ENCODE assay signal across 1 cellular context in the genomic region with DNA sequence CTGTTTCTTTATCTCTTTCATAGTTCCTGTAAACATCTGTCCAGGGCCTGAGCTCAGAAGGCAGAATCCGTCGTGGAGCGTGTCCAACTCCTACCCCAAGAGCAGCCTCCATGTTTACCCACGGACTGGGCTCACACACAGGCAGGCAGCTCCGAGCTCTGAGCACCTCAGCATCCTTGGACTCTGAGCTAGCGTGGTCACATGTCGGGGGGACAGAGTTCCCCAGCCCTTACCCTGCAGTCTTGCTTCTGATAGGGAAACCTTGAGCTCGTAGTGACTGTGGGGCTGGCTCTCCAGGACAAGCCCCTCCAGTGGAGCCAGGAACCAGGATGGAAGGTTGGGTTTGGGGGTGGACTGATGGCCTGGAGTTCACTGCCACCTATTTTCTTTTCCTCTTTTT.
TF ChIP-seq lines count a peak whose summit lies in the region.

No MANE protein-coding gene starts in this region.

TF ChIP-seq in HepG2, 621 proteins besides CTCF, POLR2A, EP300 and RAD21 (continued from another document):
- no peak for TF ChIP-seq ZNF281 (CRISPR knock-in tag; IDR thresholded peaks at IDR 0.05; ENCODE audit: borderline replicate concordance)
- peak; percentile 96 for TF ChIP-seq HNF4A (CRISPR knock-in tag; IDR thresholded peaks at IDR 0.05)
- 0 out of 2 replicates have a peak, but pooled peaks have one; percentile 26 for TF ChIP-seq ELF1 (CRISPR knock-in tag; IDR thresholded peaks at IDR 0.05)
- TF ChIP-seq ZSCAN21 (CRISPR knock-in tag; IDR thresholded peaks at IDR 0.05; ENCODE audit: borderline replicate concordance) = no peak
- TF ChIP-seq TSC22D2 (CRISPR knock-in tag; IDR thresholded peaks at IDR 0.05; ENCODE audit: borderline replicate concordance) = no peak
- no peak for TF ChIP-seq KDM2A (CRISPR knock-in tag; IDR thresholded peaks at IDR 0.05; ENCODE audit: borderline replicate concordance, low read depth)
- TF ChIP-seq SIX4 (CRISPR knock-in tag; IDR thresholded peaks at IDR 0.05) = no peak
- no peak for TF ChIP-seq YEATS4 (CRISPR knock-in tag; IDR thresholded peaks at IDR 0.05; ENCODE audit: borderline replicate concordance)
- TF ChIP-seq EZH2 (conservative IDR thresholded peaks at IDR 0.05; ENCODE audit: low read depth, low read length) = no peak
- TF ChIP-seq, protein P1, sequence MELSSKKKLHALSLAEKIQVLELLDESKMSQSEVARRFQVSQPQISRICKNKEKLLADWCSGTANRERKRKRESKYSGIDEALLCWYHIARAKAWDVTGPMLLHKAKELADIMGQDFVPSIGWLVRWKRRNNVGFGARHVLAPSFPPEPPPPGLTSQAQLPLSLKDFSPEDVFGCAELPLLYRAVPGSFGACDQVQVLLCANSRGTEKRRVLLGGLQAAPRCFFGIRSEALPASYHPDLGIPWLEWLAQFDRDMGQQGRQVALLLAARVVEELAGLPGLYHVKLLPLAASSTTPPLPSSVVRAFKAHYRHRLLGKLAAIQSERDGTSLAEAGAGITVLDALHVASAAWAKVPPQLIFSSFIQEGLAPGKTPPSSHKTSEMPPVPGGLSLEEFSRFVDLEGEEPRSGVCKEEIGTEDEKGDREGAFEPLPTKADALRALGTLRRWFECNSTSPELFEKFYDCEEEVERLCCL (CRISPR knock-in tag; IDR thresholded peaks at IDR 0.05; ENCODE audit: borderline replicate concordance) = peak; percentile 62; the same call in 1 of the 2 replicates
- TF ChIP-seq TP53 (CRISPR knock-in tag; conservative IDR thresholded peaks at IDR 0.05) = no peak
- TF ChIP-seq, protein P2, sequence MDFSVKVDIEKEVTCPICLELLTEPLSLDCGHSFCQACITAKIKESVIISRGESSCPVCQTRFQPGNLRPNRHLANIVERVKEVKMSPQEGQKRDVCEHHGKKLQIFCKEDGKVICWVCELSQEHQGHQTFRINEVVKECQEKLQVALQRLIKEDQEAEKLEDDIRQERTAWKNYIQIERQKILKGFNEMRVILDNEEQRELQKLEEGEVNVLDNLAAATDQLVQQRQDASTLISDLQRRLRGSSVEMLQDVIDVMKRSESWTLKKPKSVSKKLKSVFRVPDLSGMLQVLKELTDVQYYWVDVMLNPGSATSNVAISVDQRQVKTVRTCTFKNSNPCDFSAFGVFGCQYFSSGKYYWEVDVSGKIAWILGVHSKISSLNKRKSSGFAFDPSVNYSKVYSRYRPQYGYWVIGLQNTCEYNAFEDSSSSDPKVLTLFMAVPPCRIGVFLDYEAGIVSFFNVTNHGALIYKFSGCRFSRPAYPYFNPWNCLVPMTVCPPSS (IDR thresholded peaks at IDR 0.05) = no peak
- TF ChIP-seq UBTF (CRISPR knock-in tag; IDR thresholded peaks at IDR 0.05) = peak; percentile 27; the same call in 1 of the 2 replicates
- no peak for TF ChIP-seq BORCS8-MEF2B (CRISPR knock-in tag; IDR thresholded peaks at IDR 0.05)
- no peak for TF ChIP-seq NBN (conservative IDR thresholded peaks at IDR 0.05)
- no peak for TF ChIP-seq RFX5 (IDR thresholded peaks at IDR 0.05; ENCODE audit: low read depth, low read length)
- TF ChIP-seq ZNF772 (CRISPR knock-in tag; IDR thresholded peaks at IDR 0.05) = no peak
- TF ChIP-seq PHF8 (CRISPR knock-in tag; IDR thresholded peaks at IDR 0.05) = no peak
- TF ChIP-seq NCOA5 (CRISPR knock-in tag; IDR thresholded peaks at IDR 0.05) = no peak
- peak; percentile 61; the same call in 1 of the 2 replicates for TF ChIP-seq KDM5B (CRISPR knock-in tag; IDR thresholded peaks at IDR 0.05; ENCODE audit: borderline replicate concordance)
- no peak for TF ChIP-seq JUNB (CRISPR knock-in tag; IDR thresholded peaks at IDR 0.05; ENCODE audit: borderline replicate concordance)
- TF ChIP-seq, protein P3, sequence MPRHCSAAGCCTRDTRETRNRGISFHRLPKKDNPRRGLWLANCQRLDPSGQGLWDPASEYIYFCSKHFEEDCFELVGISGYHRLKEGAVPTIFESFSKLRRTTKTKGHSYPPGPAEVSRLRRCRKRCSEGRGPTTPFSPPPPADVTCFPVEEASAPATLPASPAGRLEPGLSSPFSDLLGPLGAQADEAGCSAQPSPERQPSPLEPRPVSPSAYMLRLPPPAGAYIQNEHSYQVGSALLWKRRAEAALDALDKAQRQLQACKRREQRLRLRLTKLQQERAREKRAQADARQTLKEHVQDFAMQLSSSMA (CRISPR knock-in tag; IDR thresholded peaks at IDR 0.05) = no peak
- TF ChIP-seq ZNF878 (CRISPR knock-in tag; IDR thresholded peaks at IDR 0.05) = peak; percentile 10; the same call in 1 of the 2 replicates
- TF ChIP-seq SP1 (IDR thresholded peaks at IDR 0.05) = no peak
- TF ChIP-seq SP1 (CRISPR knock-in tag; IDR thresholded peaks at IDR 0.05) = no peak
- peak; percentile 58; the same call in 1 of the 2 replicates for TF ChIP-seq ZNF350 (CRISPR knock-in tag; IDR thresholded peaks at IDR 0.05; ENCODE audit: borderline replicate concordance, low read depth)
- TF ChIP-seq NAIF1 (CRISPR knock-in tag; IDR thresholded peaks at IDR 0.05; ENCODE audit: borderline replicate concordance) = no peak
- TF ChIP-seq TBX2 (CRISPR knock-in tag; IDR thresholded peaks at IDR 0.05; ENCODE audit: borderline replicate concordance) = no peak
- TF ChIP-seq FOXJ3 (CRISPR knock-in tag; IDR thresholded peaks at IDR 0.05; ENCODE audit: borderline replicate concordance) = peak; percentile 39; the same call in 1 of the 2 replicates
- TF ChIP-seq, protein P4, sequence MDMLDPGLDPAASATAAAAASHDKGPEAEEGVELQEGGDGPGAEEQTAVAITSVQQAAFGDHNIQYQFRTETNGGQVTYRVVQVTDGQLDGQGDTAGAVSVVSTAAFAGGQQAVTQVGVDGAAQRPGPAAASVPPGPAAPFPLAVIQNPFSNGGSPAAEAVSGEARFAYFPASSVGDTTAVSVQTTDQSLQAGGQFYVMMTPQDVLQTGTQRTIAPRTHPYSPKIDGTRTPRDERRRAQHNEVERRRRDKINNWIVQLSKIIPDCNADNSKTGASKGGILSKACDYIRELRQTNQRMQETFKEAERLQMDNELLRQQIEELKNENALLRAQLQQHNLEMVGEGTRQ (IDR thresholded peaks at IDR 0.05; ENCODE audit: low read depth, low read length) = peak; percentile 63
- TF ChIP-seq, protein P4 (CRISPR knock-in tag; IDR thresholded peaks at IDR 0.05; ENCODE audit: borderline replicate concordance) = peak; percentile 73; the same call in 1 of the 2 replicates
- no peak for TF ChIP-seq ZNF460 (CRISPR knock-in tag; IDR thresholded peaks at IDR 0.05; ENCODE audit: borderline replicate concordance)
- no peak for TF ChIP-seq ZBTB20 (CRISPR knock-in tag; IDR thresholded peaks at IDR 0.05; ENCODE audit: borderline replicate concordance, low read depth)
- TF ChIP-seq ZNF33B (CRISPR knock-in tag; IDR thresholded peaks at IDR 0.05) = no peak
- TF ChIP-seq TFE3 (CRISPR knock-in tag; IDR thresholded peaks at IDR 0.05) = peak; percentile 85
- peak; percentile 89; the same call in 1 of the 2 replicates for TF ChIP-seq ZNF292 (CRISPR knock-in tag; IDR thresholded peaks at IDR 0.05; ENCODE audit: borderline replicate concordance, low read depth)
- TF ChIP-seq ZNF136 (CRISPR knock-in tag; IDR thresholded peaks at IDR 0.05; ENCODE audit: low read depth) = no peak
